ENCODE assay signal across 8 cellular contexts in genomic region chr9:91193658-91194391, GRCh38.
A peak's percentile ranks its signal among the peaks of the same experiment; 100 is the strongest.
DNase-seq lines count a peak whose midpoint lies in the region; ATAC-seq, FAIRE-seq and TF ChIP-seq lines count a peak whose summit lies in the region.

No MANE protein-coding gene starts in this region.

- TF ChIP-seq POLR2A in GM12892 (IDR thresholded peaks at IDR 0.05; ENCODE audit: low read depth, low read length): no peak
- TF ChIP-seq POLR2A in lower leg skin (IDR thresholded peaks at IDR 0.05): no peak

- FAIRE-seq in GM12892 (lab: Jason Lieb, UNC): peak; percentile 74

- intact Hi-C loops in lower leg skin (cut with DNase I; ENCODE audit: low total_unique reads): loop anchor here (10.0 kb wide), 1 partner anchor 231 kb away; the partner anchor contains the start of gene NFIL3

- ATAC-seq in HG02763 (IDR thresholded peaks at IDR 0.05; ENCODE audit: unreplicated experiment): peak; percentile 54

- DNase-seq in GM12892 (ENCODE audit: insufficient read length) (peak; percentile 54), NCI-H460 (ENCODE audit: extremely low read depth, low read depth) (peak; percentile 62), dermis blood vessel endothelial cell (peak; percentile 86), lower leg skin (ENCODE audit: low spot score in 2 of 2) (peak; percentile 68 to 95), NCI-H1694 (lab: John Stamatoyannopoulos, UW) (no peak)
- peak; percentile 88 to 91 for DNase-seq in activated CD4-positive, alpha-beta T cell treated with anti-CD3 and anti-CD28 coated beads, Interleukin-2, amount 50 U/mL, for 48 hours
- DNase-seq in stimulated activated CD4-positive, alpha-beta T cell treated with anti-CD3 and anti-CD28 coated beads, Interleukin-4, amount 100 ng/mL, for 4 hours: peak; percentile 70 to 76

- WGBS in lower leg skin, 2 donors: 5 to 13% methylated on average over 51 to 52 of the region's 52 CpGs

- TF ChIP-seq CTCF in lower leg skin (IDR thresholded peaks at IDR 0.05): no peak

- H3K4me3 ChIP-seq in lower leg skin (ENCODE audit: low read depth, poor library complexity, severe bottlenecking): peak overlapping the region; percentile 20
